ENCODE assay signal across 14 cellular contexts in genomic region chr7:13049946-13050345, GRCh38.
"Had no signal": no experiment of that assay in that cellular context is flagged by ENCODE, and none has a peak within 500 bp of the region (broad histone marks: within the 10 kb centered on the region; RNA-seq: fewer than 3 reads in every experiment).

No MANE protein-coding gene starts in this region.

- FAIRE-seq: TTC549 had no signal

- H3K27me3 ChIP-seq: pancreas, thyroid gland, uterus had no signal

- H3K36me3 ChIP-seq: pancreas, thyroid gland, uterus had no signal

- H3K36me3 Mint-ChIP-seq: brain; natural killer cell treated with Interleukin-12 subunit alpha and Interleukin-12 subunit beta and Interleukin-15 and Interleukin-18, amount 100 ng/mL, for 72 hours had no signal

- H3K9me3 Mint-ChIP-seq: activated B cell treated with CpG ODN at 0.5 μM for 24 hours; activated CD4-positive, alpha-beta T cell treated with anti-CD3 and anti-CD28 coated beads, Interleukin-2, amount 10 ng/mL, durations not matched to agents 24 days and 14 days; activated T-helper 17 cell treated with anti-CD3 and anti-CD28 coated beads, Interleukin-2, amount 50 U/mL, for 72 hours; brain; dendritic cell treated with granulocyte-macrophage colony-stimulating factor and Interleukin-4, amounts not matched to agents 40 ng/mL and 50 ng/mL, for 4 days; natural killer cell treated with Interleukin-12 subunit alpha and Interleukin-12 subunit beta and Interleukin-15 and Interleukin-18, amount 100 ng/mL, for 72 hours had no signal

- H3K4me3 Mint-ChIP-seq: activated B cell treated with CpG ODN at 0.5 μM for 24 hours; activated CD4-positive, alpha-beta T cell treated with anti-CD3 and anti-CD28 coated beads, Interleukin-2, amount 10 ng/mL, durations not matched to agents 24 days and 14 days; activated T-helper 17 cell treated with anti-CD3 and anti-CD28 coated beads, Interleukin-2, amount 50 U/mL, for 72 hours; brain; dendritic cell treated with granulocyte-macrophage colony-stimulating factor and Interleukin-4, amounts not matched to agents 40 ng/mL and 50 ng/mL, for 4 days; natural killer cell treated with Interleukin-12 subunit alpha and Interleukin-12 subunit beta and Interleukin-15 and Interleukin-18, amount 100 ng/mL, for 72 hours had no signal

- H3K9me3 ChIP-seq: pancreas, thyroid gland, uterus had no signal

- DNase-seq: activated B cell treated with CpG ODN at 0.5 μM for 24 hours; activated CD4-positive, alpha-beta T cell treated with anti-CD3 and anti-CD28 coated beads, Interleukin-2, amount 10 ng/mL, durations not matched to agents 24 days and 14 days; activated naive CD4-positive, alpha-beta T cell treated with anti-CD3 and anti-CD28 coated beads, Interleukin-2, amount 50 U/mL, for 16 hours; activated T-cell treated with anti-CD3 and anti-CD28 coated beads for 4 hours; head of caudate nucleus; pancreas; T-helper 2 cell; thyroid gland; uterus had no signal

- H3K27ac Mint-ChIP-seq: activated B cell treated with CpG ODN at 0.5 μM for 24 hours; activated CD4-positive, alpha-beta T cell treated with anti-CD3 and anti-CD28 coated beads, Interleukin-2, amount 10 ng/mL, durations not matched to agents 24 days and 14 days; activated T-helper 17 cell treated with anti-CD3 and anti-CD28 coated beads, Interleukin-2, amount 50 U/mL, for 72 hours; brain; dendritic cell treated with granulocyte-macrophage colony-stimulating factor and Interleukin-4, amounts not matched to agents 40 ng/mL and 50 ng/mL, for 4 days; natural killer cell treated with Interleukin-12 subunit alpha and Interleukin-12 subunit beta and Interleukin-15 and Interleukin-18, amount 100 ng/mL, for 72 hours had no signal

- ATAC-seq: activated T-helper 17 cell treated with anti-CD3 and anti-CD28 coated beads, Interleukin-2, amount 50 U/mL, for 72 hours; natural killer cell treated with Interleukin-12 subunit alpha and Interleukin-12 subunit beta and Interleukin-15 and Interleukin-18, amount 100 ng/mL, for 72 hours; pancreas had no signal

- H3K4me1 Mint-ChIP-seq: activated CD4-positive, alpha-beta T cell treated with anti-CD3 and anti-CD28 coated beads, Interleukin-2, amount 10 ng/mL, durations not matched to agents 24 days and 14 days; activated T-helper 17 cell treated with anti-CD3 and anti-CD28 coated beads, Interleukin-2, amount 50 U/mL, for 72 hours had no signal

- H3K27ac ChIP-seq: pancreas, thyroid gland, uterus had no signal

- H3K4me1 ChIP-seq: pancreas, thyroid gland, uterus had no signal

- H3K27me3 Mint-ChIP-seq: activated B cell treated with CpG ODN at 0.5 μM for 24 hours; activated T-helper 17 cell treated with anti-CD3 and anti-CD28 coated beads, Interleukin-2, amount 50 U/mL, for 72 hours; dendritic cell treated with granulocyte-macrophage colony-stimulating factor and Interleukin-4, amounts not matched to agents 40 ng/mL and 50 ng/mL, for 4 days had no signal

- H3K4me3 ChIP-seq: pancreas, thyroid gland, uterus had no signal
